In genomic region chr22:19422440-19423301, GRCh38 we compare ENCODE assay signal across 1 cellular context.
TF ChIP-seq lines count a peak whose summit lies in the region.

No MANE protein-coding gene starts in this region.

TF ChIP-seq in K562, 482 proteins besides CTCF, POLR2A, EP300 and RAD21:
- TF ChIP-seq FOXJ2 (tag; IDR thresholded peaks at IDR 0.05) = no peak
- TF ChIP-seq E2F1 (CRISPR knock-in tag; IDR thresholded peaks at IDR 0.05) = peak; percentile 43; the same call in 1 of the 2 replicates
- 0 out of 2 replicates have a peak, but pooled peaks have one; percentile 42 for TF ChIP-seq HIVEP1 (CRISPR knock-in tag; IDR thresholded peaks at IDR 0.05)
- peak in 1 of 2 experiments; percentile 7; a peak in 1 of 3 replicates for TF ChIP-seq CBX3 (IDR thresholded peaks at IDR 0.05; ENCODE audit: borderline replicate concordance in 1 of 2, low read length in 2 of 2)
- 0 out of 2 replicates have a peak, but pooled peaks have one; percentile 15 for TF ChIP-seq STAT5A (IDR thresholded peaks at IDR 0.05; ENCODE audit: borderline replicate concordance, low read length)
- 0 out of 2 replicates have a peak, but pooled peaks have one; percentile 11 for TF ChIP-seq ZNF277 (CRISPR knock-in tag; IDR thresholded peaks at IDR 0.05; ENCODE audit: borderline replicate concordance)
- TF ChIP-seq WHSC1 (IDR thresholded peaks at IDR 0.05; ENCODE audit: low read length) = peak; percentile 27
- no peak for TF ChIP-seq ZBTB11 (CRISPR knock-in tag; IDR thresholded peaks at IDR 0.05)
- TF ChIP-seq EHMT2 (IDR thresholded peaks at IDR 0.05) = no peak
- no peak for TF ChIP-seq POU5F1 (IDR thresholded peaks at IDR 0.05; ENCODE audit: borderline replicate concordance, low read depth, low read length, partially characterized antibody)
- peak; percentile 54; the same call in 1 of the 2 replicates for TF ChIP-seq TCF15 (CRISPR knock-in tag; IDR thresholded peaks at IDR 0.05)
- TF ChIP-seq ZNF830 (CRISPR knock-in tag; IDR thresholded peaks at IDR 0.05) = no peak
- TF ChIP-seq STAT6 (CRISPR knock-in tag; IDR thresholded peaks at IDR 0.05) = 0 out of 2 replicates have a peak, but pooled peaks have one; percentile 38
- TF ChIP-seq ZNF707 (CRISPR knock-in tag; conservative IDR thresholded peaks at IDR 0.05) = no peak
- no peak for TF ChIP-seq TBP (optimal IDR thresholded peaks at IDR 0.05; ENCODE audit: low read depth, low read length)
- TF ChIP-seq CXXC5 (CRISPR knock-in tag; IDR thresholded peaks at IDR 0.05) = 0 out of 2 replicates have a peak, but pooled peaks have one; percentile 17
- TF ChIP-seq MXD1 (CRISPR knock-in tag; IDR thresholded peaks at IDR 0.05; ENCODE audit: borderline replicate concordance, poor library complexity, severe bottlenecking) = peak; percentile 36
- 0 out of 2 replicates have a peak, but pooled peaks have one; percentile 22 for TF ChIP-seq PML (IDR thresholded peaks at IDR 0.05; ENCODE audit: low read length)
- TF ChIP-seq MAFK (IDR thresholded peaks at IDR 0.05; ENCODE audit: low read length) = no peak
- TF ChIP-seq CREB1 (IDR thresholded peaks at IDR 0.05) = 0 out of 2 replicates have a peak, but pooled peaks have one; percentile 9
- no peak for TF ChIP-seq CREB1 (CRISPR knock-in tag; IDR thresholded peaks at IDR 0.05)
- TF ChIP-seq POLR2AphosphoS5 (IDR thresholded peaks at IDR 0.05; ENCODE audit: control insufficient read depth, insufficient read depth, low read depth, low read length) = no peak
- peak; percentile 16 for TF ChIP-seq SETDB1 (IDR thresholded peaks at IDR 0.05; ENCODE audit: low read length)
- no peak for TF ChIP-seq ZNF217 (CRISPR knock-in tag; IDR thresholded peaks at IDR 0.05)
- TF ChIP-seq LARP7 (IDR thresholded peaks at IDR 0.05) = no peak
- TF ChIP-seq HDGF (IDR thresholded peaks at IDR 0.05) = no peak
- no peak for TF ChIP-seq RERE (CRISPR knock-in tag; IDR thresholded peaks at IDR 0.05; ENCODE audit: borderline replicate concordance)
- no peak for TF ChIP-seq ZEB2 (IDR thresholded peaks at IDR 0.05)
- TF ChIP-seq CHAMP1 (IDR thresholded peaks at IDR 0.05) = no peak
- TF ChIP-seq CHCHD3 (CRISPR knock-in tag; IDR thresholded peaks at IDR 0.05) = peak; percentile 52; the same call in 1 of the 2 replicates
- peak; percentile 62; the same call in 1 of the 2 replicates for TF ChIP-seq POLR2AphosphoS2 (IDR thresholded peaks at IDR 0.05; ENCODE audit: low read length)
- TF ChIP-seq MLX (CRISPR knock-in tag; conservative IDR thresholded peaks at IDR 0.05) = peak in 1 of 2 experiments; percentile 33; a peak in 1 of 4 replicates
- TF ChIP-seq ZNF764 (CRISPR knock-in tag; IDR thresholded peaks at IDR 0.05; ENCODE audit: low read depth) = peak; percentile 37; the same call in 1 of the 2 replicates
- no peak for TF ChIP-seq FOXJ3 (CRISPR knock-in tag; IDR thresholded peaks at IDR 0.05)
- no peak for TF ChIP-seq SIN3B (IDR thresholded peaks at IDR 0.05; ENCODE audit: low read depth)
- TF ChIP-seq TSC22D4 (tag; IDR thresholded peaks at IDR 0.05) = no peak
- no peak for TF ChIP-seq POLR2B (IDR thresholded peaks at IDR 0.05; ENCODE audit: low read depth, partially characterized antibody)
- no peak for TF ChIP-seq E2F6 (IDR thresholded peaks at IDR 0.05; ENCODE audit: borderline replicate concordance in 1 of 2, extremely low read depth in 1 of 2, insufficient read depth in 1 of 2, insufficient read length in 1 of 2, low read depth in 1 of 2, low read length in 1 of 2, poor library complexity in 1 of 2, severe bottlenecking in 1 of 2)
- no peak for TF ChIP-seq PKNOX1 (IDR thresholded peaks at IDR 0.05)
- no peak for TF ChIP-seq SMAD4 (CRISPR knock-in tag; conservative IDR thresholded peaks at IDR 0.05)
